In the genomic region with DNA sequence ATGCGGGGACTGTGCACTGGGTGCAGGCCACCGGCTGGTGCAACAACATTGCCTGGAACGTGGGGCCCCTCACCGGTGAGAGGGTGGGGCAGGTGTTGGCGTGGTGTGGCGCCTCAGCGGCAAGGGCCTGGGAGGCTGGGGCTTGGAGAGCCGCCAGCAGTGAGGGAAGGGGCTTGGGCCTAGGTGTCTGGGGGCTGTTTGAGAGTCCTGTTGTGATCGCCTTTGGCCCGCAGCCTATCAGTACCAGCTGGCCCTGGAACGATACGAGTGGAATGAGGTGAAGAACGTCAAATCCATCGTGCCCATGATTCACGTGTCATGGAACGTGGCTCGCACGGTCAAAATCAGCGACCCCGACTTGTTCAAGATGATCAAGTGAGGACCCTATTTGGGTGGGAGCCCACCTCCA, we compare ENCODE assay signal across 10 cellular contexts. TPM values are rescaled to one million over a fixed set of nuclear protein-coding genes. Genes with fewer than 3 reads are reported as not detected.
DNase-seq lines count a peak whose midpoint lies in the region; ATAC-seq, FAIRE-seq and TF ChIP-seq lines count a peak whose summit lies in the region.
"Had no signal": no experiment of that assay in that cellular context is flagged by ENCODE, and none has a peak within 500 bp of the region (broad histone marks: within the 10 kb centered on the region; RNA-seq: fewer than 3 reads in every experiment).

No MANE protein-coding gene starts in this region.

- FAIRE-seq in A549 (lab: Jason Lieb, UNC): no peak

- H3K36me3 ChIP-seq in mesenchymal stem cell (ENCODE audit: control insufficient read depth in 1 of 2, insufficient read depth in 2 of 2, low read depth in 1 of 2, low read length in 2 of 2): peaks cover 46 to 69% of the 10 kb centered on the region in 2 experiments
- peaks cover 59% of the 10 kb centered on the region for H3K36me3 ChIP-seq in upper lobe of right lung

- H3K9ac ChIP-seq in mesenchymal stem cell (ENCODE audit: low read length): no peak overlapping the region

- H3K4me2 ChIP-seq in A549: peak overlapping the region; percentile 26; the same call in 1 of the 3 replicates
- no peak overlapping the region for H3K4me2 ChIP-seq in mesenchymal stem cell (ENCODE audit: low read length, poor library complexity, severe bottlenecking)

- H3K14ac ChIP-seq in mesenchymal stem cell (ENCODE audit: low read length in 2 of 2): no peak overlapping the region

- H3K18ac ChIP-seq in mesenchymal stem cell (ENCODE audit: low read depth in 1 of 2, low read length in 2 of 2): peak overlapping the region in 1 of 2 experiments; percentile 18

- peak overlapping the region; percentile 73 for H4K8ac ChIP-seq in mesenchymal stem cell (ENCODE audit: low read length)

- TF ChIP-seq POLR2A in A549 (IDR thresholded peaks at IDR 0.05; ENCODE audit: low read length): no peak
- peak; percentile 4 for TF ChIP-seq POLR2A in GM18505 (IDR thresholded peaks at IDR 0.05; ENCODE audit: borderline replicate concordance, extremely low read depth, insufficient read depth, insufficient read length)

- H2BK12ac ChIP-seq in mesenchymal stem cell (ENCODE audit: low read length in 2 of 2): peak overlapping the region in 1 of 2 experiments; percentile 73

- peaks cover 39% of the 10 kb centered on the region for H3K79me1 ChIP-seq in mesenchymal stem cell (replicated peaks; ENCODE audit: low read length, poor library complexity, severe bottlenecking)

- intact Hi-C loops in upper lobe of right lung (cut with DNase I): no loop called here

- POLR2A ChIA-PET in A549 (lab: Yijun Ruan, JAX): no interaction called here

- DNase-seq in A549 (ENCODE audit: low read depth in 1 of 2, low spot score in 1 of 2) (no peak), mesenchymal stem cell (no peak), NCI-H446 treated with DMSO at 0.1 percent for 48 hours (lab: John Stamatoyannopoulos, UW) (no peak), HK-2 (ENCODE audit: unreplicated experiment) (no peak), upper lobe of right lung (no peak)
- DNase-seq in activated CD4-positive, CD25-positive, alpha-beta regulatory T cell treated with anti-CD3 and anti-CD28 coated beads, Interleukin-2, amount 50 U/mL, for 72 hours: no peak
- DNase-seq: NK-92 treated with Interleukin-12 subunit alpha and Interleukin-12 subunit beta, amount 100 ng/mL, for 24 hours had no signal

- H3K4me1 ChIP-seq in A549 (peaks cover 23% of the 10 kb centered on the region; the same call in 2 of the 3 replicates), mesenchymal stem cell (ENCODE audit: control insufficient read depth, insufficient read depth, low read depth, low read length) (peaks cover 32% of the 10 kb centered on the region), upper lobe of right lung (peaks cover 17% of the 10 kb centered on the region)
- H3K4me1 ChIP-seq: Caco-2 had no signal

- no peaks in the 10 kb centered on the region for H3K9me3 ChIP-seq in A549
- no peaks in the 10 kb centered on the region for H3K9me3 ChIP-seq in mesenchymal stem cell (ENCODE audit: control insufficient read depth, low read length)
- H3K9me3 ChIP-seq in upper lobe of right lung: no peaks in the 10 kb centered on the region
- H3K9me3 ChIP-seq: Caco-2 had no signal

- H3K23ac ChIP-seq in mesenchymal stem cell (ENCODE audit: low read length in 2 of 2): peak overlapping the region in 1 of 2 experiments; percentile 65

- H3K27me3 ChIP-seq in mesenchymal stem cell (ENCODE audit: control insufficient read depth in 1 of 2, insufficient read depth in 1 of 2, low read length in 2 of 2): no peaks in the 10 kb centered on the region
- H3K27me3 ChIP-seq in upper lobe of right lung: no peaks in the 10 kb centered on the region

- TF ChIP-seq RAD21 in A549 (conservative IDR thresholded peaks at IDR 0.05 in 1 of 2, IDR thresholded peaks at IDR 0.05 in 1 of 2): no peak

- H4K91ac ChIP-seq in mesenchymal stem cell (ENCODE audit: low read length): peak overlapping the region; percentile 52

- TF ChIP-seq EP300 in A549 (IDR thresholded peaks at IDR 0.05): no peak

- no peak overlapping the region for H2AFZ ChIP-seq in mesenchymal stem cell (ENCODE audit: low read depth, low read length)

- no peak overlapping the region for H2AK5ac ChIP-seq in mesenchymal stem cell (ENCODE audit: low read length, severe bottlenecking)

- H3K4ac ChIP-seq in mesenchymal stem cell (ENCODE audit: low read depth in 1 of 2, low read length in 2 of 2): no peak overlapping the region

- no peak overlapping the region for H3K4me3 ChIP-seq in A549
- no peak overlapping the region for H3K4me3 ChIP-seq in mesenchymal stem cell (ENCODE audit: insufficient read depth in 1 of 2, low read depth in 1 of 2, low read length in 2 of 2)
- no peak overlapping the region for H3K4me3 ChIP-seq in upper lobe of right lung

- TF ChIP-seq CTCF in A549 (IDR thresholded peaks at IDR 0.05) (no peak), upper lobe of right lung (IDR thresholded peaks at IDR 0.05) (no peak)

- H2BK15ac ChIP-seq in mesenchymal stem cell (ENCODE audit: low read depth, poor library complexity, severe bottlenecking): no peak overlapping the region

- H2BK5ac ChIP-seq in mesenchymal stem cell (ENCODE audit: low read depth, low read length, poor library complexity, severe bottlenecking): no peak overlapping the region

- WGBS in A549 (ENCODE audit: missing lambda C conversion rate): 90% methylated on average over 20 of the region's 20 CpGs
- WGBS in mesenchymal stem cell: 87% methylated on average over 20 of the region's 20 CpGs

- H3K27ac ChIP-seq in A549 (no peak overlapping the region), angular gyrus (ENCODE audit: low read depth, low read length) (peak overlapping the region; percentile 17), mesenchymal stem cell (ENCODE audit: low read length, poor library complexity, severe bottlenecking) (no peak overlapping the region), upper lobe of right lung (no peak overlapping the region)

- CTCF ChIA-PET in A549 (lab: Yijun Ruan, JAX): interaction anchor here (0.9 to 25.1 kb wide), 4 partner anchors 22 to 164 kb away, joined by 3 to 677 read pairs (median 8); a partner anchor contains a TSS

- no peak for ATAC-seq in A549
- no peak for ATAC-seq in GM18505 (IDR thresholded peaks at IDR 0.05; ENCODE audit: unreplicated experiment)
- no peak for ATAC-seq in upper lobe of right lung

- H2BK120ac ChIP-seq in mesenchymal stem cell (ENCODE audit: low read depth, low read length): no peak overlapping the region

TF ChIP-seq in A549, 52 proteins besides CTCF, POLR2A, EP300 and RAD21:
- no peak for TF ChIP-seq JUNB (IDR thresholded peaks at IDR 0.05)

RNA-seq across cellular contexts. Expression of a gene that starts 2.6 kb away (rescaled TPM):
- polyA plus RNA-seq in A549 (2011; rRNA removed): 0.48 and 0.57 TPM in 2 replicates
- 0.29 and 0.44 TPM in 2 replicates for polyA plus RNA-seq in A549 (2012; cell fraction: cytosol; rRNA removed)
- polyA plus RNA-seq in A549 (2012; cell fraction: nucleus; rRNA removed): 11.6 and 16.8 TPM in 2 replicates
- 0.17 to 0.73 TPM (median 0.33 TPM) in 3 replicates for polyA plus RNA-seq in A549 (2017; fragmentation: RNase III; extraction: RNeasy Plus Mini Kit Qiagen cat#74134 plus additional on column Dnase treatment)
- 0.54 TPM in 1 of 2 replicates, not detected in the other for polyA minus RNA-seq in A549 (2011; rRNA and poly(A)+ RNA removed)
- polyA plus RNA-seq in mesenchymal stem cell (2013, experiment 1 of 2): 79.2 TPM
- 76.9 TPM for polyA plus RNA-seq in mesenchymal stem cell (2013, experiment 2 of 2)
- 10.7 TPM for total RNA-seq in upper lobe of right lung

RNA-seq across cellular contexts. Expression of a gene that starts 5.1 kb away (rescaled TPM):
- polyA plus RNA-seq in A549 (2011; rRNA removed): 98.9 and 102 TPM in 2 replicates
- polyA plus RNA-seq in A549 (2012; cell fraction: cytosol; rRNA removed): 518 TPM in 2 replicates
- polyA plus RNA-seq in A549 (2012; cell fraction: nucleus; rRNA removed): 332 and 388 TPM in 2 replicates
- 268 to 287 TPM (median 275 TPM) in 3 replicates for polyA plus RNA-seq in A549 (2017; fragmentation: RNase III; extraction: RNeasy Plus Mini Kit Qiagen cat#74134 plus additional on column Dnase treatment)
- 18.6 and 32.8 TPM in 2 replicates for polyA minus RNA-seq in A549 (2011; rRNA and poly(A)+ RNA removed)
- polyA plus RNA-seq in mesenchymal stem cell (2013, experiment 1 of 2): 98.1 TPM
- polyA plus RNA-seq in mesenchymal stem cell (2013, experiment 2 of 2): 95.0 TPM
- total RNA-seq in upper lobe of right lung: 58.7 TPM

RNA-seq across cellular contexts. Expression of a gene that starts 5.5 kb away (rescaled TPM):
- 17.7 and 20.4 TPM in 2 replicates for polyA plus RNA-seq in A549 (2011; rRNA removed)
- 15.8 and 19.3 TPM in 2 replicates for polyA plus RNA-seq in A549 (2012; cell fraction: cytosol; rRNA removed)
- 16.0 and 16.3 TPM in 2 replicates for polyA plus RNA-seq in A549 (2012; cell fraction: nucleus; rRNA removed)
- polyA plus RNA-seq in A549 (2017; fragmentation: RNase III; extraction: RNeasy Plus Mini Kit Qiagen cat#74134 plus additional on column Dnase treatment): 26.4 to 28.2 TPM (median 28.1 TPM) in 3 replicates
- polyA minus RNA-seq in A549 (2011; rRNA and poly(A)+ RNA removed): 10.9 and 13.0 TPM in 2 replicates
- 7.9 TPM for polyA plus RNA-seq in mesenchymal stem cell (2013, experiment 1 of 2)
- 8.0 TPM for polyA plus RNA-seq in mesenchymal stem cell (2013, experiment 2 of 2)
- 7.2 TPM for total RNA-seq in upper lobe of right lung

RNA-seq across cellular contexts. Expression of a gene that starts 18.2 kb away (rescaled TPM):
- polyA plus RNA-seq in A549 (2011; rRNA removed) (1.3 and 3.3 TPM in 2 replicates), A549 (2017; fragmentation: RNase III; extraction: RNeasy Plus Mini Kit Qiagen cat#74134 plus additional on column Dnase treatment) (7.6 to 10.2 TPM (median 8.8 TPM) in 3 replicates)
- 1.8 and 2.7 TPM in 2 replicates for polyA plus RNA-seq in A549 (2012; cell fraction: cytosol; rRNA removed)
- polyA plus RNA-seq in A549 (2012; cell fraction: nucleus; rRNA removed): 9.4 and 11.6 TPM in 2 replicates
- 10.8 and 14.7 TPM in 2 replicates for polyA minus RNA-seq in A549 (2011; rRNA and poly(A)+ RNA removed)
- 16.2 TPM for polyA plus RNA-seq in mesenchymal stem cell (2013, experiment 1 of 2)
- polyA plus RNA-seq in mesenchymal stem cell (2013, experiment 2 of 2): 16.4 TPM
- 48.3 TPM for total RNA-seq in upper lobe of right lung

RNA-seq across cellular contexts. Expression of a gene that starts 36.3 kb away (rescaled TPM):
- polyA plus RNA-seq in A549 (2011; rRNA removed) (56.3 and 69.7 TPM in 2 replicates), A549 (2017; fragmentation: RNase III; extraction: RNeasy Plus Mini Kit Qiagen cat#74134 plus additional on column Dnase treatment) (88.0 to 113 TPM (median 111 TPM) in 3 replicates)
- polyA plus RNA-seq in A549 (2012; cell fraction: cytosol; rRNA removed): 65.2 and 89.0 TPM in 2 replicates
- polyA plus RNA-seq in A549 (2012; cell fraction: nucleus; rRNA removed): 224 and 249 TPM in 2 replicates
- 139 and 156 TPM in 2 replicates for polyA minus RNA-seq in A549 (2011; rRNA and poly(A)+ RNA removed)
- 56.3 TPM for polyA plus RNA-seq in mesenchymal stem cell (2013, experiment 1 of 2)
- polyA plus RNA-seq in mesenchymal stem cell (2013, experiment 2 of 2): 50.2 TPM
- 93.0 TPM for total RNA-seq in upper lobe of right lung
